8 cellular contexts compared by ENCODE assay signal in genomic region chr9:14578030-14578429, GRCh38.
"Had no signal": no experiment of that assay in that cellular context is flagged by ENCODE, and none has a peak within 500 bp of the region (broad histone marks: within the 10 kb centered on the region; RNA-seq: fewer than 3 reads in every experiment).

No MANE protein-coding gene starts in this region.

- H3K4me3 ChIP-seq: GM23338 had no signal

- H3K4me3 Mint-ChIP-seq: GM23338, H9, IgD-negative memory B cell had no signal

- FAIRE-seq: H1, H54, HTR-8/SVneo had no signal

- H3K9ac ChIP-seq: KMS-11 had no signal

- H3K27ac Mint-ChIP-seq: GM23338, H9, IgD-negative memory B cell had no signal

- ATAC-seq: GM23338, HCT116 had no signal

- H3K4me2 ChIP-seq: GM23338, KMS-11 had no signal

- H3K27ac ChIP-seq: KMS-11 had no signal

- H3K27me3 Mint-ChIP-seq: IgD-negative memory B cell had no signal

- DNase-seq: H9 had no signal

- H2AFZ ChIP-seq: GM23338 had no signal
